20 cellular contexts compared by ENCODE assay signal in the genomic region with DNA sequence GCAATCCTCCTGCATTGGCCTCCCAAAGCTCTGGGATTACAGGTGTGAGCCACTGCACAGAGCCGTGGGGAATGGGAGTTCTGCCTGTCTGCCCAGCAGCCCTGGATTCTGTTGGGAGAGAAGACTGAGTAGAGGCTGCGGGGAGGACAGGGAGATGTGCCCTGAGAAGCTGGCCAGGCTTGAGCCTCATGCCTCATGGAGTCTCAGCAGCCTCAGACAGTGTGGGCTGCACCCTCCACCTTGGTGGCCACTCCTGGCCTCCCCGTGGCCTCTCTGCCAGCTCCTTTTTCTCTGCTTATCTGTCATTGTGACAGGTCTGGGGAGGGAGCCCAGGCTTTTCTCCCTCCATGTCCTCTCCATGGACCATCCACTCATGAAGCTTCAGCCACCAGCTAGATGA. TPM values are rescaled to one million over a fixed set of nuclear protein-coding genes. Genes with fewer than 3 reads are reported as not detected.
DNase-seq lines count a peak whose midpoint lies in the region; ATAC-seq and TF ChIP-seq lines count a peak whose summit lies in the region.
"Had no signal": no experiment of that assay in that cellular context is flagged by ENCODE, and none has a peak within 500 bp of the region (broad histone marks: within the 10 kb centered on the region; RNA-seq: fewer than 3 reads in every experiment).

No MANE protein-coding gene starts in this region.

- no peaks in the 10 kb centered on the region for H3K9me3 Mint-ChIP-seq in stimulated activated naive B cell treated with anti-CD40 and anti-IgM and Interleukin-4, amounts not matched to agents 10 μg/mL and 1 μg/mL and 100 μg/mL, for 72 hours

- H3K27ac ChIP-seq in heart left ventricle = peak overlapping the region in 8 of 12 donors; percentile 2 to 76 (median 61)
- H3K27ac ChIP-seq: GM23248, KMS-11, PC-9 had no signal

- ATAC-seq in heart left ventricle (no peak), left cardiac atrium (no peak), HG02759 (IDR thresholded peaks at IDR 0.05; ENCODE audit: unreplicated experiment) (no peak)
- no peak for ATAC-seq in stimulated activated naive B cell treated with anti-CD40 and anti-IgM and Interleukin-4, amounts not matched to agents 10 μg/mL and 1 μg/mL and 100 μg/mL, for 72 hours (replicated peaks)
- ATAC-seq: SK-N-SH treated with all-trans-retinoic acid at 6 μM for 48 hours had no signal

- peaks cover 0 to 7% (median 0%) of the 10 kb centered on the region in 12 donors for H3K9me3 ChIP-seq in heart left ventricle
- H3K9me3 ChIP-seq: HAP-1 had no signal

- DNase-seq in heart left ventricle (no peak), left cardiac atrium (no peak), H7 (peak; percentile 14), islet precursor cell (peak; percentile 46)
- no peak for DNase-seq in stimulated activated naive B cell treated with anti-CD40 and anti-IgM and Interleukin-4, amounts not matched to agents 10 μg/mL and 1 μg/mL and 100 μg/mL, for 72 hours
- DNase-seq in activated effector memory CD4-positive, alpha-beta T cell treated with anti-CD3 and anti-CD28 coated beads, Interleukin-2, amount 50 U/mL, for 16 hours = no peak
- DNase-seq: 8988T, EL, GM23248, NCI-H1092 treated with DMSO at 0.1 percent for 48 hours, NCI-H1436 treated with DMSO at 0.1 percent for 48 hours, NCI-H1930, NCI-H69, PC-9, RPMI8226 had no signal

- WGBS in heart left ventricle, 4 donors = 65 to 87% (median 74%) methylated on average over 3 of the region's 3 CpGs

- no peaks in the 10 kb centered on the region for H3K36me3 Mint-ChIP-seq in stimulated activated naive B cell treated with anti-CD40 and anti-IgM and Interleukin-4, amounts not matched to agents 10 μg/mL and 1 μg/mL and 100 μg/mL, for 72 hours
- H3K36me3 Mint-ChIP-seq: CD14-positive monocyte had no signal

- H3K4me1 ChIP-seq in heart left ventricle = peaks cover 0 to 92% (median 41%) of the 10 kb centered on the region in 12 donors
- H3K4me1 ChIP-seq: HAP-1 had no signal

- TF ChIP-seq POLR2A in heart left ventricle (IDR thresholded peaks at IDR 0.05) = no peak

- no peak for TF ChIP-seq CTCF in heart left ventricle (IDR thresholded peaks at IDR 0.05)

- peaks cover 0 to 21% (median 2%) of the 10 kb centered on the region in 9 donors for H3K36me3 ChIP-seq in heart left ventricle
- no peaks in the 10 kb centered on the region; the same call in 1 of the 2 replicates for H3K36me3 ChIP-seq in H7 (replicated peaks; ENCODE audit: control insufficient read depth, insufficient read depth, low read length)
- H3K36me3 ChIP-seq: HAP-1 had no signal

- H3K4me1 Mint-ChIP-seq in stimulated activated naive B cell treated with anti-CD40 and anti-IgM and Interleukin-4, amounts not matched to agents 10 μg/mL and 1 μg/mL and 100 μg/mL, for 72 hours = peaks cover 8 to 9% of the 10 kb centered on the region in 2 donors

- peak overlapping the region; percentile 42 for H3K27ac Mint-ChIP-seq in stimulated activated naive B cell treated with anti-CD40 and anti-IgM and Interleukin-4, amounts not matched to agents 10 μg/mL and 1 μg/mL and 100 μg/mL, for 72 hours

- H3K4me3 ChIP-seq in heart left ventricle (no peak overlapping the region), H7 (ENCODE audit: insufficient read depth, low read depth, low read length) (no peak overlapping the region)
- H3K4me3 ChIP-seq: GM23248, HAP-1, PC-9 had no signal

- H3K27me3 ChIP-seq in heart left ventricle = no peaks in the 10 kb centered on the region
- no peaks in the 10 kb centered on the region for H3K27me3 ChIP-seq in H7 (ENCODE audit: control insufficient read depth, insufficient read depth, low read length)

- H3K27me3 Mint-ChIP-seq in stimulated activated naive B cell treated with anti-CD40 and anti-IgM and Interleukin-4, amounts not matched to agents 10 μg/mL and 1 μg/mL and 100 μg/mL, for 72 hours = peaks cover 21 to 23% of the 10 kb centered on the region in 2 donors

- no peak overlapping the region for H3K4me3 Mint-ChIP-seq in stimulated activated naive B cell treated with anti-CD40 and anti-IgM and Interleukin-4, amounts not matched to agents 10 μg/mL and 1 μg/mL and 100 μg/mL, for 72 hours
- H3K4me3 Mint-ChIP-seq: CD14-positive monocyte had no signal

- intact Hi-C loops in heart left ventricle (cut with DNase I) = loop anchor here in 2 of 10 donors (5.0 kb wide), 2 partner anchors 62 to 77 kb away; no protein-coding TSS in a partner anchor
- intact Hi-C loops in left cardiac atrium (cut with DNase I) = no loop called here

RNA-seq across cellular contexts. Expression of a gene that starts 43.2 kb away (rescaled TPM):
- total RNA-seq in heart left ventricle = 100 to 1,000 TPM; 405 to 851 (median 724) TPM
- polyA plus RNA-seq in heart left ventricle = 100 to 1,000 TPM; 117 to 396 TPM
- 1,000 to 10,000 TPM; 1,563 to 1,610 TPM for total RNA-seq in left cardiac atrium
- total RNA-seq in H7 (2014; rRNA removed; shearing (Covaris generic)) = 8.8 and 15.3 TPM in 2 replicates
- polyA plus RNA-seq: CD14-positive monocyte had no signal

Comparison
In these comparisons a context has a peak if more than half of its experiments do, and no peak if none do; other contexts are left out.
1. DNase-seq: peak in H7 (single experiment) and islet precursor cell (single experiment); none in heart left ventricle (0 of 5), left cardiac atrium (single experiment), stimulated activated naive B cell treated with anti-CD40 and anti-IgM and Interleukin-4, amounts not matched to agents 10 μg/mL and 1 μg/mL and 100 μg/mL, for 72 hours (single experiment) and activated effector memory CD4-positive, alpha-beta T cell treated with anti-CD3 and anti-CD28 coated beads, Interleukin-2, amount 50 U/mL, for 16 hours (single experiment).
2. RNA of a gene that starts 43.2 kb away (total RNA-seq): 1,563 to 1,610 TPM in left cardiac atrium and 405 to 851 TPM in heart left ventricle; 8.8 to 15.3 TPM in H7; every median in the first group is over 10 times any median in the second.